25 cellular contexts compared by ENCODE assay signal in genomic region chr6:20600831-20601230, GRCh38.
"Had no signal": no experiment of that assay in that cellular context is flagged by ENCODE, and none has a peak within 500 bp of the region (broad histone marks: within the 10 kb centered on the region; RNA-seq: fewer than 3 reads in every experiment).

No MANE protein-coding gene starts in this region.

- H3K27ac Mint-ChIP-seq: activated B cell treated with CpG ODN at 0.5 μM for 24 hours; activated CD4-positive, alpha-beta memory T cell treated with anti-CD3 and anti-CD28 coated beads, Interleukin-2, amount 10 ng/mL, durations not matched to agents 7 days and 5 days; activated CD4-positive, alpha-beta T cell treated with anti-CD3 and anti-CD28 coated beads, Interleukin-2, amount 10 ng/mL, durations not matched to agents 7 days and 5 days; activated naive CD4-positive, alpha-beta T cell treated with anti-CD3 and anti-CD28 coated beads for 36 hours; activated naive CD8-positive, alpha-beta T cell treated with anti-CD3 and anti-CD28 coated beads for 36 hours; T-helper 17 cell had no signal

- H3K27ac ChIP-seq: brain microvascular endothelial cell, KMS-11, SJCRH30 had no signal

- H3K27me3 Mint-ChIP-seq: activated B cell treated with CpG ODN at 0.5 μM for 24 hours; activated CD4-positive, alpha-beta memory T cell treated with anti-CD3 and anti-CD28 coated beads, Interleukin-2, amount 10 ng/mL, durations not matched to agents 7 days and 5 days; activated CD4-positive, alpha-beta T cell treated with anti-CD3 and anti-CD28 coated beads, Interleukin-2, amount 10 ng/mL, durations not matched to agents 7 days and 5 days; activated naive CD8-positive, alpha-beta T cell treated with anti-CD3 and anti-CD28 coated beads for 36 hours; activated T-helper 17 cell treated with anti-CD3 and anti-CD28 coated beads, Interleukin-2, amount 50 U/mL, for 72 hours; T-helper 17 cell had no signal

- H3K27me3 ChIP-seq: brain microvascular endothelial cell, SJCRH30 had no signal

- H3K4me1 ChIP-seq: SJCRH30 had no signal

- H3K4me2 ChIP-seq: KMS-11 had no signal

- DNase-seq: activated B cell treated with CpG ODN at 0.5 μM for 24 hours; activated CD4-positive, alpha-beta memory T cell treated with anti-CD3 and anti-CD28 coated beads, Interleukin-2, amount 10 ng/mL, durations not matched to agents 7 days and 5 days; activated CD4-positive, alpha-beta T cell treated with anti-CD3 and anti-CD28 coated beads, Interleukin-2, amount 10 ng/mL, durations not matched to agents 7 days and 5 days; activated gamma-delta T cell; activated naive CD4-positive, alpha-beta T cell treated with anti-CD3 and anti-CD28 coated beads for 36 hours; activated naive CD8-positive, alpha-beta T cell treated with anti-CD3 and anti-CD28 coated beads for 36 hours; activated T-cell treated with anti-CD3 and anti-CD28 coated beads for 4 hours; activated T-cell treated with anti-CD3 and anti-CD28 coated beads, Interleukin-2, amount 50 U/mL, for 48 hours; brain microvascular endothelial cell; caudate nucleus; MM.1S; NCI-H146; NCI-H187 treated with DMSO at 0.1 percent for 48 hours; NCI-H2081 treated with DMSO at 0.1 percent for 48 hours; NCI-H446; NCI-H524; NCI-H82; Right ventricle myocardium superior; RPMI8226; SJCRH30; T-helper 17 cell; T-helper 9 cell had no signal

- ATAC-seq: activated T-helper 17 cell treated with anti-CD3 and anti-CD28 coated beads, Interleukin-2, amount 50 U/mL, for 72 hours; Panc1; T-helper 17 cell had no signal

- H3K4me3 Mint-ChIP-seq: activated B cell treated with CpG ODN at 0.5 μM for 24 hours; activated CD4-positive, alpha-beta memory T cell treated with anti-CD3 and anti-CD28 coated beads, Interleukin-2, amount 10 ng/mL, durations not matched to agents 7 days and 5 days; activated CD4-positive, alpha-beta T cell treated with anti-CD3 and anti-CD28 coated beads, Interleukin-2, amount 10 ng/mL, durations not matched to agents 7 days and 5 days; activated naive CD4-positive, alpha-beta T cell treated with anti-CD3 and anti-CD28 coated beads for 36 hours; activated naive CD8-positive, alpha-beta T cell treated with anti-CD3 and anti-CD28 coated beads for 36 hours; activated T-helper 17 cell treated with anti-CD3 and anti-CD28 coated beads, Interleukin-2, amount 50 U/mL, for 72 hours; T-helper 17 cell had no signal

- H3K36me3 ChIP-seq: brain microvascular endothelial cell, SJCRH30 had no signal

- H3K9ac ChIP-seq: KMS-11 had no signal

- H3K9me3 ChIP-seq: SJCRH30 had no signal

- H3K9me3 Mint-ChIP-seq: activated B cell treated with CpG ODN at 0.5 μM for 24 hours; activated CD4-positive, alpha-beta memory T cell treated with anti-CD3 and anti-CD28 coated beads, Interleukin-2, amount 10 ng/mL, durations not matched to agents 7 days and 5 days; activated CD4-positive, alpha-beta T cell treated with anti-CD3 and anti-CD28 coated beads, Interleukin-2, amount 10 ng/mL, durations not matched to agents 7 days and 5 days; activated naive CD4-positive, alpha-beta T cell treated with anti-CD3 and anti-CD28 coated beads for 36 hours; activated T-helper 17 cell treated with anti-CD3 and anti-CD28 coated beads, Interleukin-2, amount 50 U/mL, for 72 hours had no signal

- H3K4me3 ChIP-seq: SJCRH30 had no signal
